In genomic region chr17:6654816-6655731, GRCh38 we compare ENCODE assay signal across 1 cellular context.
TF ChIP-seq lines count a peak whose summit lies in the region.

No MANE protein-coding gene starts in this region.

TF ChIP-seq in IMR-90, 13 proteins besides CTCF, POLR2A, EP300 and RAD21:
- no peak for TF ChIP-seq RCOR1 (IDR thresholded peaks at IDR 0.05; ENCODE audit: insufficient replicate concordance, low read length)
- TF ChIP-seq USF2 (IDR thresholded peaks at IDR 0.05; ENCODE audit: low read depth, low read length), result no peak
- no peak for TF ChIP-seq MAFK (IDR thresholded peaks at IDR 0.05; ENCODE audit: low read depth, low read length)
- no peak for TF ChIP-seq BHLHE40 (IDR thresholded peaks at IDR 0.05; ENCODE audit: low read depth, low read length)
- TF ChIP-seq RFX5 (IDR thresholded peaks at IDR 0.05; ENCODE audit: low read depth, low read length), result no peak
- TF ChIP-seq MAZ (IDR thresholded peaks at IDR 0.05; ENCODE audit: borderline replicate concordance, low read depth, low read length), result no peak
